In the genomic region with DNA sequence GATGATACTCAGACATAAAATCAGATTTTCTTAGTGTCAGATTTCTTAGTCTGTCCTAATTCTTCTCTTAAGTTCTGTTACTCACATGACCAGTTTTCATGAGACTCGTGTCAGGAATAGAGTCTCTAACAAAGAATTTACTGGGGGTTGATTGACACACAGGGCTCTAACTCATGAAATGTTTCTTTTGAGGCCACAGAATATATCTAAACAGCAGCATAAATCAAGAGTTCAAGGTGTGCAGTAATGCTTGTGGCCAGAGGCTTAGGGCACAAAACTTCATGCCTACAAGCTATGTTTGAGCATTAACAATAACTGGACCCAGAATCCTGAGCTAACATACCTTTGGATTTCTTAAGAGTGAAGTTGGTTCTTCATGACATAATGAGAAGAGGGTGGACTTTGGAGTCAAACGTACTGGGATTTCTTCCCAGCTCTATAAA, we compare ENCODE assay signal across 18 cellular contexts.
"Had no signal": no experiment of that assay in that cellular context is flagged by ENCODE, and none has a peak within 500 bp of the region (broad histone marks: within the 10 kb centered on the region; RNA-seq: fewer than 3 reads in every experiment).

No MANE protein-coding gene starts in this region.

- H3K27ac Mint-ChIP-seq: activated B cell treated with CpG ODN at 0.5 μM for 24 hours; activated CD4-positive, alpha-beta memory T cell treated with anti-CD3 and anti-CD28 coated beads for 36 hours; activated naive CD8-positive, alpha-beta T cell treated with anti-CD3 and anti-CD28 coated beads, Interleukin-2, amount 10 ng/mL, durations not matched to agents 7 days and 5 days; activated T-helper 2 cell treated with anti-CD3 and anti-CD28 coated beads, Interferon-gamma antibody, Interleukin-2, Interleukin-4, amounts not matched to agents 10 μg/mL and 5 μg/mL and 100 μg/mL, durations not matched to agents 14 hours and 24 hours and 36 hours; effector memory CD8-positive, alpha-beta T cell; stimulated activated naive CD8-positive, alpha-beta T cell treated with anti-CD3 and anti-CD28 coated beads, Interleukin-15, Interleukin-2, amounts not matched to agents 100 ng/mL and 50 ng/mL, for 24 hours; T-helper 2 cell treated with Interferon-gamma antibody and Interleukin-4, amounts not matched to agents 5 μg/mL and 100 μg/mL, for 36 hours had no signal

- H3K27me3 Mint-ChIP-seq: activated B cell treated with CpG ODN at 0.5 μM for 24 hours; activated CD4-positive, alpha-beta memory T cell treated with anti-CD3 and anti-CD28 coated beads for 36 hours; activated naive CD8-positive, alpha-beta T cell treated with anti-CD3 and anti-CD28 coated beads, Interleukin-2, amount 10 ng/mL, durations not matched to agents 7 days and 5 days; effector memory CD8-positive, alpha-beta T cell; stimulated activated naive CD8-positive, alpha-beta T cell treated with anti-CD3 and anti-CD28 coated beads, Interleukin-15, Interleukin-2, amounts not matched to agents 100 ng/mL and 50 ng/mL, for 24 hours had no signal

- H3K4me3 ChIP-seq: cardiac muscle cell, left lung had no signal

- H3K36me3 ChIP-seq: cardiac muscle cell, left lung had no signal

- H3K4me1 Mint-ChIP-seq: activated B cell treated with CpG ODN at 0.5 μM for 24 hours; activated naive CD8-positive, alpha-beta T cell treated with anti-CD3 and anti-CD28 coated beads, Interleukin-2, amount 10 ng/mL, durations not matched to agents 7 days and 5 days had no signal

- H3K9me3 ChIP-seq: left lung had no signal

- H3K4me3 Mint-ChIP-seq: activated B cell treated with CpG ODN at 0.5 μM for 24 hours; activated CD4-positive, alpha-beta memory T cell treated with anti-CD3 and anti-CD28 coated beads for 36 hours; activated naive CD8-positive, alpha-beta T cell treated with anti-CD3 and anti-CD28 coated beads, Interleukin-2, amount 10 ng/mL, durations not matched to agents 7 days and 5 days; effector memory CD8-positive, alpha-beta T cell; stimulated activated naive CD8-positive, alpha-beta T cell treated with anti-CD3 and anti-CD28 coated beads, Interleukin-15, Interleukin-2, amounts not matched to agents 100 ng/mL and 50 ng/mL, for 24 hours; T-helper 2 cell treated with Interferon-gamma antibody and Interleukin-4, amounts not matched to agents 5 μg/mL and 100 μg/mL, for 36 hours had no signal

- H3K9me3 Mint-ChIP-seq: effector memory CD8-positive, alpha-beta T cell had no signal

- H3K27ac ChIP-seq: cardiac muscle cell, left lung had no signal

- H3K4me1 ChIP-seq: left lung had no signal

- ATAC-seq: effector memory CD8-positive, alpha-beta T cell; left lung had no signal

- H3K27me3 ChIP-seq: cardiac muscle cell, left lung had no signal

- DNase-seq: activated B cell treated with CpG ODN at 0.5 μM for 24 hours; activated CD4-positive, alpha-beta memory T cell treated with anti-CD3 and anti-CD28 coated beads for 36 hours; activated CD4-positive, alpha-beta T cell treated with anti-CD3 and anti-CD28 coated beads for 4 hours; activated naive CD4-positive, alpha-beta T cell treated with Interleukin-2 at 50 U/mL for 16 hours; activated naive CD8-positive, alpha-beta T cell treated with anti-CD3 and anti-CD28 coated beads, Interleukin-2, amount 10 ng/mL, durations not matched to agents 7 days and 5 days; activated T-cell treated with anti-CD3 and anti-CD28 coated beads for 4 hours; amygdala; effector memory CD8-positive, alpha-beta T cell; left lung; midbrain; occipital lobe; stimulated activated CD4-positive, alpha-beta T cell treated with anti-CD3 and anti-CD28 coated beads, Interleukin-15, amount 100 ng/mL, for 24 hours; stimulated activated CD4-positive, alpha-beta T cell treated with anti-CD3 and anti-CD28 coated beads, Interleukin-2, amount 100 ng/mL, for 48 hours; trophoblast cell had no signal
